ENCODE assay signal across 18 cellular contexts in genomic region chr19:10283301-10283733, GRCh38. TPM values are rescaled to one million over a fixed set of nuclear protein-coding genes. Genes with fewer than 3 reads are reported as not detected.
"Had no signal": no experiment of that assay in that cellular context is flagged by ENCODE, and none has a peak within 500 bp of the region (broad histone marks: within the 10 kb centered on the region; RNA-seq: fewer than 3 reads in every experiment).

No MANE protein-coding gene starts in this region.

- H3K27ac ChIP-seq: epithelial cell of prostate, ovary, sigmoid colon, suprapubic skin, uterus had no signal

- H3K27ac Mint-ChIP-seq: activated naive CD4-positive, alpha-beta T cell treated with anti-CD3 and anti-CD28 coated beads, Interleukin-2, amount 50 U/mL, for 24 hours; nephron had no signal

- ATAC-seq: activated CD4-positive, CD25-positive, alpha-beta regulatory T cell treated with anti-CD3 and anti-CD28 coated beads, Interleukin-2, amount 50 U/mL, for 24 hours; left colon; stimulated activated naive CD8-positive, alpha-beta T cell treated with anti-CD3 and anti-CD28 coated beads, Interleukin-15, Interleukin-2, amounts not matched to agents 100 U/mL and 50 U/mL, for 24 hours had no signal

- H3K9me3 ChIP-seq: ovary, sigmoid colon, suprapubic skin, uterus had no signal

- H3K4me3 Mint-ChIP-seq: activated naive CD4-positive, alpha-beta T cell treated with anti-CD3 and anti-CD28 coated beads, Interleukin-2, amount 50 U/mL, for 24 hours; central memory CD8-positive, alpha-beta T cell; nephron had no signal

- H3K4me3 ChIP-seq: ovary, sigmoid colon, suprapubic skin, uterus had no signal

- DNase-seq: activated CD4-positive, alpha-beta T cell treated with anti-CD3 and anti-CD28 coated beads, Interleukin-2, amount 50 U/mL, for 4 hours; activated effector memory CD4-positive, alpha-beta T cell treated with Interleukin-2 at 50 U/mL for 16 hours; activated T-cell treated with anti-CD3 and anti-CD28 coated beads, Interleukin-2, amount 50 U/mL, for 1 hour; cortex of kidney; effector memory CD4-positive, alpha-beta T cell; left colon; mesenchymal stem cell; ovary; sigmoid colon; stimulated activated CD4-positive, alpha-beta T cell treated with anti-CD3 and anti-CD28 coated beads, Interleukin-2, amount 100 ng/mL, for 24 hours; stimulated activated naive CD8-positive, alpha-beta T cell treated with anti-CD3 and anti-CD28 coated beads, Interleukin-15, Interleukin-2, amounts not matched to agents 100 U/mL and 50 U/mL, for 24 hours; uterus had no signal

- H3K9me3 Mint-ChIP-seq: activated naive CD4-positive, alpha-beta T cell treated with anti-CD3 and anti-CD28 coated beads, Interleukin-2, amount 50 U/mL, for 24 hours; central memory CD8-positive, alpha-beta T cell; nephron had no signal

- H3K36me3 ChIP-seq: ovary, uterus had no signal

- H3K27me3 ChIP-seq: ovary had no signal

- H3K4me1 ChIP-seq: uterus had no signal

RNA-seq across cellular contexts. Expression of gene ICAM4, which starts 3.4 kb away (rescaled TPM):
- total RNA-seq: sigmoid colon, suprapubic skin had no signal
